ENCODE assay signal across 9 cellular contexts in the genomic region with DNA sequence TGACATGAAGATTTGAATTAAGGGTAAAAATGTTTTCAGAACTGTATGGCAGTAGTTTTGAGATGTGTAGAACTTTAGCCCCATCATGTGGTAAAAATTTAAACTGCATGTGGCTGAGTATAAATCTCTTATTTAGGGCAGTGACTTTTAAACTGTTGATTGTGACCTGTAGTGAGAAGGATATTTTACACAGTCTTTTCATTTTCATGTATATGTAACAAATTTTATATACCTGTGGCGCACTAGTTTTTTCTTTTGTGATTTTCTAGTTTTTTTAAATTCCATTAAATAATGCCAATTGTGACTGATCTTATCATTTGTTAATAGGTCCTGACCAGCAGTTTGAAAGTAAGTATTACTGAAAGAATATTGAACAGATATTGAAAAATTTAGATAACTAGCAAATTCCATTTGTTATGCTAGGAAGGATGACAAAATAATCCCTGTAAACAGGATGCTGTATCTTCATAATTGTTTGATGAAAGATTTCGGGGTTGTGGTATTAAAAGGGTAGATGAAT. TPM values are rescaled to one million over a fixed set of nuclear protein-coding genes. Genes with fewer than 3 reads are reported as not detected.
DNase-seq lines count a peak whose midpoint lies in the region; ATAC-seq and TF ChIP-seq lines count a peak whose summit lies in the region.
"Had no signal": no experiment of that assay in that cellular context is flagged by ENCODE, and none has a peak within 500 bp of the region (broad histone marks: within the 10 kb centered on the region; RNA-seq: fewer than 3 reads in every experiment).

No MANE protein-coding gene starts in this region.

- peaks cover 15% of the 10 kb centered on the region for H3K4me1 ChIP-seq in lower lobe of right lung
- H3K4me1 ChIP-seq: SJCRH30 had no signal

- peak overlapping the region in 1 of 4 donors; percentile 31 for H3K4me3 Mint-ChIP-seq in IgD-negative memory B cell

- peaks cover 14% of the 10 kb centered on the region for H3K36me3 ChIP-seq in lower lobe of right lung

- peak overlapping the region; percentile 13 to 91 (median 61) for H3K27ac Mint-ChIP-seq in IgD-negative memory B cell

- H3K27ac ChIP-seq in lower lobe of right lung, result no peak overlapping the region
- H3K27ac ChIP-seq: SJCRH30 had no signal

- ATAC-seq in lower lobe of right lung (peak; percentile 79 to 81), GM18505 (IDR thresholded peaks at IDR 0.05; ENCODE audit: unreplicated experiment) (no peak), GM19023 (IDR thresholded peaks at IDR 0.05; ENCODE audit: unreplicated experiment) (no peak)

- TF ChIP-seq POLR2A in GM18505 (IDR thresholded peaks at IDR 0.05; ENCODE audit: borderline replicate concordance, extremely low read depth, insufficient read depth, insufficient read length), result no peak

- peak; percentile 60 for TF ChIP-seq CTCF in GM12864 (IDR thresholded peaks at IDR 0.05; ENCODE audit: low read depth, low read length, missing control alignments)
- peak; percentile 94 for TF ChIP-seq CTCF in lower lobe of right lung (IDR thresholded peaks at IDR 0.05)

- H3K4me3 ChIP-seq in GM12864 (ENCODE audit: low read depth, low read length), result no peak overlapping the region
- no peak overlapping the region for H3K4me3 ChIP-seq in lower lobe of right lung
- H3K4me3 ChIP-seq: SJCRH30 had no signal

- no peaks in the 10 kb centered on the region for H3K27me3 ChIP-seq in lower lobe of right lung (ENCODE audit: low read depth)
- H3K27me3 ChIP-seq: SJCRH30 had no signal

- H3K9me3 ChIP-seq in lower lobe of right lung, result no peaks in the 10 kb centered on the region
- H3K9me3 ChIP-seq: SJCRH30 had no signal

- peak; percentile 50 for DNase-seq in AG20443 (ENCODE audit: low spot score)
- peak; percentile 43 for DNase-seq in GM12864 (ENCODE audit: low read depth)
- peak; percentile 16 for DNase-seq in SHP77 treated with DMSO at 0.1 percent for 48 hours (lab: John Stamatoyannopoulos, UW)
- peak; percentile 84 for DNase-seq in dedifferentiated amniotic fluid mesenchymal stem cell (ENCODE audit: extremely low spot score)
- DNase-seq in lower lobe of right lung, result no peak

- no peaks in the 10 kb centered on the region for H3K9me3 Mint-ChIP-seq in IgD-negative memory B cell

- H3K36me3 Mint-ChIP-seq in IgD-negative memory B cell, result no peaks in the 10 kb centered on the region

- peaks cover 22 to 25% (median 24%) of the 10 kb centered on the region in 3 donors for H3K4me1 Mint-ChIP-seq in IgD-negative memory B cell

- H3K27me3 Mint-ChIP-seq in IgD-negative memory B cell, result no peaks in the 10 kb centered on the region

- intact Hi-C loops in lower lobe of right lung (cut with DNase I), result no loop called here

RNA-seq across cellular contexts. Expression of a gene that starts 47.2 kb away (rescaled TPM):
- polyA plus RNA-seq in IgD-negative memory B cell, result 83.3 TPM
- total RNA-seq in lower lobe of right lung, result 70.6 TPM

Comparison
In these comparisons a context has a peak if more than half of its experiments do, and no peak if none do; other contexts are left out.
1. ATAC-seq: peak in lower lobe of right lung (2 of 2); none in GM18505 (single experiment) and GM19023 (single experiment).